In the genomic region with DNA sequence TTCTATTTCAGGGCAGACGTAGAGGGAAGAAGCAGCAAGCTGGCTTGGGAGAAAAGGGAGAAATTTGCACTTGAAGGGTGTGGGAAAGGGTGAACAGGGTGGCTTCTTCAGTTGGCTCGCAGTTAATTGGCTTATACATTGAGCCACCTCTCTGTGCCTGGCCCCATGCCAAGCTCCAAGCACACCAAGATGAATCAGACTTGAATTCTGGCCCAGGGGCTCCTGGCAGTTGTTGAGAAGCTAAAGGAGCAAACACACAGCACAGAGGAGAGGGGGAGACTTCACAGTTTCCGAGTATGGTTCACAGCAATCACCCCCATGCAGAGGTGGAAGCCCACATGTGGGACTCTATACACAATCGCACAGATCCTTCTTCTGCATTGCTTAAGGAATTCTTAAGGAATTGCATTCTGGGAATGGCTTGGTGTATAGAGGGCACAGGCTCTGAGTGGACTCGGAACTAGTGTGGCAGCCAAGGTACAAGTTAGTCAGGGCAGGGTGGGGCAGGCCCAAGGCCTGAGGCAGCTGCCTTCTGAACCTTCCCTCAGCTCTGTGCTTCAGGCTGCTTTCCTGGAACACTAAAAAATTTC, we compare ENCODE assay signal across 8 cellular contexts. TPM values are rescaled to one million over a fixed set of nuclear protein-coding genes. Genes with fewer than 3 reads are reported as not detected.
DNase-seq lines count a peak whose midpoint lies in the region; ATAC-seq and FAIRE-seq lines count a peak whose summit lies in the region.

No MANE protein-coding gene starts in this region.

- no peak for ATAC-seq in HG03135 (IDR thresholded peaks at IDR 0.05; ENCODE audit: unreplicated experiment)
- ATAC-seq in GM19351 (IDR thresholded peaks at IDR 0.05; ENCODE audit: unreplicated experiment) = no peak

- DNase-seq in GM19239 (ENCODE audit: insufficient read length, low spot score) (no peak), NCI-H510A (lab: John Stamatoyannopoulos, UW) (peak; percentile 7), dermis microvascular lymphatic vessel endothelial cell (ENCODE audit: low read depth in 2 of 2) (peak; percentile 39 to 96), lung microvascular endothelial cell (ENCODE audit: low read depth in 2 of 2) (peak; percentile 77 to 95)
- peak; percentile 33 to 76 for DNase-seq in activated CD4-positive, alpha-beta T cell treated with anti-CD3 and anti-CD28 coated beads, Interleukin-2, amount 50 U/mL, for 24 hours (ENCODE audit: low read depth in 1 of 2, low spot score in 1 of 2)
- peak; percentile 71 to 82 for DNase-seq in stimulated activated CD4-positive, alpha-beta T cell treated with anti-CD3 and anti-CD28 coated beads, Interleukin-4, amount 100 ng/mL, for 4 hours

- peak; percentile 85 for FAIRE-seq in GM19239 (lab: Jason Lieb, UNC)

RNA-seq across cellular contexts. Expression of gene ARL6IP5, which starts 1.5 kb away (rescaled TPM):
- 65.5 and 77.4 TPM in 2 replicates for total RNA-seq in dermis microvascular lymphatic vessel endothelial cell
- total RNA-seq in lung microvascular endothelial cell = 68.1 and 75.2 TPM in 2 replicates

RNA-seq across cellular contexts. Expression of gene UBA3, which starts 6.1 kb away (rescaled TPM):
- 55.8 and 59.2 TPM in 2 replicates for total RNA-seq in dermis microvascular lymphatic vessel endothelial cell
- total RNA-seq in lung microvascular endothelial cell = 53.2 and 55.6 TPM in 2 replicates

RNA-seq across cellular contexts. Expression of gene TMF1, which starts 34.1 kb away (rescaled TPM):
- total RNA-seq in dermis microvascular lymphatic vessel endothelial cell (20.9 and 22.3 TPM in 2 replicates), lung microvascular endothelial cell (17.4 and 20.4 TPM in 2 replicates)

RNA-seq across cellular contexts. Expression of gene LMOD3, which starts 36.2 kb away (rescaled TPM):
- not detected in 2 replicates for total RNA-seq in dermis microvascular lymphatic vessel endothelial cell
- total RNA-seq in lung microvascular endothelial cell = not detected in 2 replicates
